Comparison of ENCODE assay signal across 29 cellular contexts in genomic region chr12:106254724-106255123, GRCh38. TPM values are rescaled to one million over a fixed set of nuclear protein-coding genes. Genes with fewer than 3 reads are reported as not detected.
DNase-seq lines count a peak whose midpoint lies in the region; ATAC-seq and TF ChIP-seq lines count a peak whose summit lies in the region.
"Had no signal": no experiment of that assay in that cellular context is flagged by ENCODE, and none has a peak within 500 bp of the region (broad histone marks: within the 10 kb centered on the region; RNA-seq: fewer than 3 reads in every experiment).

No MANE protein-coding gene starts in this region.

- no peak overlapping the region for H3K27ac ChIP-seq in HEK293 (ENCODE audit: extremely low read depth, low read depth, low read length)
- H3K27ac ChIP-seq: ovary, SJSA1, suprapubic skin, upper lobe of right lung had no signal

- peaks cover 4% of the 10 kb centered on the region; the same call in 1 of the 2 replicates for H3K4me1 ChIP-seq in HEK293 (ENCODE audit: control insufficient read depth, insufficient read depth, low read length)
- H3K4me1 ChIP-seq: SJSA1, upper lobe of right lung had no signal

- H3K4me3 ChIP-seq in HEK293 (ENCODE audit: low read depth, low read length) (no peak overlapping the region), choroid plexus epithelial cell (ENCODE audit: low read depth, low read length) (no peak overlapping the region), MG63 (no peak overlapping the region)
- H3K4me3 ChIP-seq: K562, ovary, SJSA1, suprapubic skin, upper lobe of right lung had no signal

- no peaks in the 10 kb centered on the region for H3K27me3 ChIP-seq in MG63
- H3K27me3 ChIP-seq: ovary, SJSA1, suprapubic skin, upper lobe of right lung had no signal

- CTCF ChIA-PET in HEK293 (lab: Yijun Ruan, JAX): interaction anchor here (1.2 kb wide), 1 partner anchor 28 kb away, joined by 10 read pairs; no protein-coding TSS in a partner anchor

- ATAC-seq in GM18858 (IDR thresholded peaks at IDR 0.05; ENCODE audit: unreplicated experiment): no peak
- ATAC-seq: activated naive CD8-positive, alpha-beta T cell treated with anti-CD3 and anti-CD28 coated beads, Interleukin-2, amount 50 U/mL, for 24 hours; esophagus mucosa; K562; left cardiac atrium; upper lobe of right lung had no signal

- peak; percentile 61 for DNase-seq in ELF-1 (ENCODE audit: low read depth, low spot score)
- DNase-seq in choroid plexus epithelial cell (ENCODE audit: low read depth): peak; percentile 21
- DNase-seq in left kidney (ENCODE audit: low read depth, low spot score): peak; percentile 37
- DNase-seq in MG63: no peak
- DNase-seq in activated T-cell treated with anti-CD3 and anti-CD28 coated beads for 4 hours: no peak
- DNase-seq in activated effector memory CD4-positive, alpha-beta T cell treated with anti-CD3 and anti-CD28 coated beads, Interleukin-2, amount 50 U/mL, for 16 hours: no peak
- DNase-seq: activated CD4-positive, alpha-beta T cell treated with anti-CD3 and anti-CD28 coated beads, Interleukin-2, amount 10 ng/mL, durations not matched to agents 7 days and 5 days; activated naive CD4-positive, alpha-beta T cell; activated naive CD8-positive, alpha-beta T cell treated with anti-CD3 and anti-CD28 coated beads, Interleukin-2, amount 50 U/mL, for 24 hours; activated T-cell treated with anti-CD3 and anti-CD28 coated beads, Interleukin-2, amount 50 U/mL, for 48 hours; caudate nucleus; CD8-positive, alpha-beta memory T cell; HFFc6; immature natural killer cell; left cardiac atrium; mammary epithelial cell; NCI-H1105; NCI-H2029; NCI-H82; ovary; stimulated activated naive CD4-positive, alpha-beta T cell treated with Interleukin-2 at 50 U/mL for 16 hours; T1000; upper lobe of right lung had no signal

- TF ChIP-seq CTCF in HEK293 (tag by site-specific recombination; IDR thresholded peaks at IDR 0.05) (no peak), choroid plexus epithelial cell (conservative IDR thresholded peaks at IDR 0.05; ENCODE audit: low read depth, low read length) (no peak)

- POLR2A ChIA-PET in HEK293 (lab: Yijun Ruan, JAX): no interaction called here

- H3K9me3 ChIP-seq in HEK293 (ENCODE audit: control insufficient read depth, insufficient read depth, low read depth, low read length) (no peaks in the 10 kb centered on the region), MG63 (no peaks in the 10 kb centered on the region)
- H3K9me3 ChIP-seq: ovary, SJSA1, suprapubic skin, upper lobe of right lung had no signal

- H3K36me3 ChIP-seq in HEK293 (ENCODE audit: control insufficient read depth in 2 of 2, insufficient read depth in 1 of 2, low read length in 2 of 2): no peaks in the 10 kb centered on the region
- H3K36me3 ChIP-seq in MG63: no peaks in the 10 kb centered on the region
- H3K36me3 ChIP-seq: ovary, SJSA1, suprapubic skin, upper lobe of right lung had no signal

TF ChIP-seq in HEK293, 187 proteins besides CTCF, POLR2A, EP300 and RAD21:
- TF ChIP-seq PRDM1 (tag by site-specific recombination; IDR thresholded peaks at IDR 0.05): peak; percentile 68; the same call in 1 of the 2 replicates
- TF ChIP-seq, protein P1, sequence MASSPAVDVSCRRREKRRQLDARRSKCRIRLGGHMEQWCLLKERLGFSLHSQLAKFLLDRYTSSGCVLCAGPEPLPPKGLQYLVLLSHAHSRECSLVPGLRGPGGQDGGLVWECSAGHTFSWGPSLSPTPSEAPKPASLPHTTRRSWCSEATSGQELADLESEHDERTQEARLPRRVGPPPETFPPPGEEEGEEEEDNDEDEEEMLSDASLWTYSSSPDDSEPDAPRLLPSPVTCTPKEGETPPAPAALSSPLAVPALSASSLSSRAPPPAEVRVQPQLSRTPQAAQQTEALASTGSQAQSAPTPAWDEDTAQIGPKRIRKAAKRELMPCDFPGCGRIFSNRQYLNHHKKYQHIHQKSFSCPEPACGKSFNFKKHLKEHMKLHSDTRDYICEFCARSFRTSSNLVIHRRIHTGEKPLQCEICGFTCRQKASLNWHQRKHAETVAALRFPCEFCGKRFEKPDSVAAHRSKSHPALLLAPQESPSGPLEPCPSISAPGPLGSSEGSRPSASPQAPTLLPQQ (tag by site-specific recombination; IDR thresholded peaks at IDR 0.05): 0 out of 2 replicates have a peak, but pooled peaks have one; percentile 36
- TF ChIP-seq, protein P2, sequence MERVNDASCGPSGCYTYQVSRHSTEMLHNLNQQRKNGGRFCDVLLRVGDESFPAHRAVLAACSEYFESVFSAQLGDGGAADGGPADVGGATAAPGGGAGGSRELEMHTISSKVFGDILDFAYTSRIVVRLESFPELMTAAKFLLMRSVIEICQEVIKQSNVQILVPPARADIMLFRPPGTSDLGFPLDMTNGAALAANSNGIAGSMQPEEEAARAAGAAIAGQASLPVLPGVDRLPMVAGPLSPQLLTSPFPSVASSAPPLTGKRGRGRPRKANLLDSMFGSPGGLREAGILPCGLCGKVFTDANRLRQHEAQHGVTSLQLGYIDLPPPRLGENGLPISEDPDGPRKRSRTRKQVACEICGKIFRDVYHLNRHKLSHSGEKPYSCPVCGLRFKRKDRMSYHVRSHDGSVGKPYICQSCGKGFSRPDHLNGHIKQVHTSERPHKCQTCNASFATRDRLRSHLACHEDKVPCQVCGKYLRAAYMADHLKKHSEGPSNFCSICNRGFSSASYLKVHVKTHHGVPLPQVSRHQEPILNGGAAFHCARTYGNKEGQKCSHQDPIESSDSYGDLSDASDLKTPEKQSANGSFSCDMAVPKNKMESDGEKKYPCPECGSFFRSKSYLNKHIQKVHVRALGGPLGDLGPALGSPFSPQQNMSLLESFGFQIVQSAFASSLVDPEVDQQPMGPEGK (tag by site-specific recombination; IDR thresholded peaks at IDR 0.05): peak; percentile 59
- peak; percentile 42; the same call in 1 of the 2 replicates for TF ChIP-seq GLIS2 (tag by site-specific recombination; IDR thresholded peaks at IDR 0.05)
- TF ChIP-seq ZIC2 (tag by site-specific recombination; IDR thresholded peaks at IDR 0.05): peak; percentile 93
- TF ChIP-seq HIC1 (tag by site-specific recombination; IDR thresholded peaks at IDR 0.05): 0 out of 2 replicates have a peak, but pooled peaks have one; percentile 43
- TF ChIP-seq, protein P3, sequence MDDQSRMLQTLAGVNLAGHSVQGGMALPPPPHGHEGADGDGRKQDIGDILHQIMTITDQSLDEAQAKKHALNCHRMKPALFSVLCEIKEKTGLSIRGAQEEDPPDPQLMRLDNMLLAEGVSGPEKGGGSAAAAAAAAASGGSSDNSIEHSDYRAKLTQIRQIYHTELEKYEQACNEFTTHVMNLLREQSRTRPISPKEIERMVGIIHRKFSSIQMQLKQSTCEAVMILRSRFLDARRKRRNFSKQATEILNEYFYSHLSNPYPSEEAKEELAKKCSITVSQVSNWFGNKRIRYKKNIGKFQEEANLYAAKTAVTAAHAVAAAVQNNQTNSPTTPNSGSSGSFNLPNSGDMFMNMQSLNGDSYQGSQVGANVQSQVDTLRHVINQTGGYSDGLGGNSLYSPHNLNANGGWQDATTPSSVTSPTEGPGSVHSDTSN (CRISPR knock-in tag; IDR thresholded peaks at IDR 0.05): no peak
- peak; percentile 63; the same call in 1 of the 2 replicates for TF ChIP-seq FEZF1 (tag by site-specific recombination; IDR thresholded peaks at IDR 0.05)
- peak; percentile 85 for TF ChIP-seq WT1 (tag by site-specific recombination; IDR thresholded peaks at IDR 0.05)
- TF ChIP-seq SP7 (tag by site-specific recombination; IDR thresholded peaks at IDR 0.05): peak; percentile 65
- peak; percentile 33; the same call in 1 of the 2 replicates for TF ChIP-seq ZNF629 (tag by site-specific recombination; IDR thresholded peaks at IDR 0.05)
- TF ChIP-seq ZEB2 (tag by site-specific recombination; IDR thresholded peaks at IDR 0.05): no peak
- TF ChIP-seq, protein P4, sequence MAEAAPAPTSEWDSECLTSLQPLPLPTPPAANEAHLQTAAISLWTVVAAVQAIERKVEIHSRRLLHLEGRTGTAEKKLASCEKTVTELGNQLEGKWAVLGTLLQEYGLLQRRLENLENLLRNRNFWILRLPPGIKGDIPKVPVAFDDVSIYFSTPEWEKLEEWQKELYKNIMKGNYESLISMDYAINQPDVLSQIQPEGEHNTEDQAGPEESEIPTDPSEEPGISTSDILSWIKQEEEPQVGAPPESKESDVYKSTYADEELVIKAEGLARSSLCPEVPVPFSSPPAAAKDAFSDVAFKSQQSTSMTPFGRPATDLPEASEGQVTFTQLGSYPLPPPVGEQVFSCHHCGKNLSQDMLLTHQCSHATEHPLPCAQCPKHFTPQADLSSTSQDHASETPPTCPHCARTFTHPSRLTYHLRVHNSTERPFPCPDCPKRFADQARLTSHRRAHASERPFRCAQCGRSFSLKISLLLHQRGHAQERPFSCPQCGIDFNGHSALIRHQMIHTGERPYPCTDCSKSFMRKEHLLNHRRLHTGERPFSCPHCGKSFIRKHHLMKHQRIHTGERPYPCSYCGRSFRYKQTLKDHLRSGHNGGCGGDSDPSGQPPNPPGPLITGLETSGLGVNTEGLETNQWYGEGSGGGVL (tag by site-specific recombination; IDR thresholded peaks at IDR 0.05): 0 out of 2 replicates have a peak, but pooled peaks have one; percentile 19
- TF ChIP-seq GLIS1 (tag by site-specific recombination; IDR thresholded peaks at IDR 0.05): peak; percentile 90
- TF ChIP-seq ZNF426 (tag by site-specific recombination; IDR thresholded peaks at IDR 0.05): no peak

RNA-seq across cellular contexts. Expression of gene CKAP4, which starts 6.9 kb away (rescaled TPM):
- 183 and 206 TPM in 2 replicates for total RNA-seq in MG63 (2014; rRNA removed; shearing (Covaris generic); ENCODE audit: low replicate concordance)

RNA-seq across cellular contexts. Expression of gene TCP11L2, which starts 47.8 kb away (rescaled TPM):
- 33.9 and 37.0 TPM in 2 replicates for total RNA-seq in MG63 (2014; rRNA removed; shearing (Covaris generic); ENCODE audit: low replicate concordance)

Comparison
In these comparisons a context has a peak if more than half of its experiments do, and no peak if none do; other contexts are left out.
1. DNase-seq: peak in ELF-1 (single experiment), choroid plexus epithelial cell (single experiment) and left kidney (single experiment); none in MG63 (single experiment), activated T-cell treated with anti-CD3 and anti-CD28 coated beads for 4 hours (single experiment) and activated effector memory CD4-positive, alpha-beta T cell treated with anti-CD3 and anti-CD28 coated beads, Interleukin-2, amount 50 U/mL, for 16 hours (single experiment).